In the genomic region with DNA sequence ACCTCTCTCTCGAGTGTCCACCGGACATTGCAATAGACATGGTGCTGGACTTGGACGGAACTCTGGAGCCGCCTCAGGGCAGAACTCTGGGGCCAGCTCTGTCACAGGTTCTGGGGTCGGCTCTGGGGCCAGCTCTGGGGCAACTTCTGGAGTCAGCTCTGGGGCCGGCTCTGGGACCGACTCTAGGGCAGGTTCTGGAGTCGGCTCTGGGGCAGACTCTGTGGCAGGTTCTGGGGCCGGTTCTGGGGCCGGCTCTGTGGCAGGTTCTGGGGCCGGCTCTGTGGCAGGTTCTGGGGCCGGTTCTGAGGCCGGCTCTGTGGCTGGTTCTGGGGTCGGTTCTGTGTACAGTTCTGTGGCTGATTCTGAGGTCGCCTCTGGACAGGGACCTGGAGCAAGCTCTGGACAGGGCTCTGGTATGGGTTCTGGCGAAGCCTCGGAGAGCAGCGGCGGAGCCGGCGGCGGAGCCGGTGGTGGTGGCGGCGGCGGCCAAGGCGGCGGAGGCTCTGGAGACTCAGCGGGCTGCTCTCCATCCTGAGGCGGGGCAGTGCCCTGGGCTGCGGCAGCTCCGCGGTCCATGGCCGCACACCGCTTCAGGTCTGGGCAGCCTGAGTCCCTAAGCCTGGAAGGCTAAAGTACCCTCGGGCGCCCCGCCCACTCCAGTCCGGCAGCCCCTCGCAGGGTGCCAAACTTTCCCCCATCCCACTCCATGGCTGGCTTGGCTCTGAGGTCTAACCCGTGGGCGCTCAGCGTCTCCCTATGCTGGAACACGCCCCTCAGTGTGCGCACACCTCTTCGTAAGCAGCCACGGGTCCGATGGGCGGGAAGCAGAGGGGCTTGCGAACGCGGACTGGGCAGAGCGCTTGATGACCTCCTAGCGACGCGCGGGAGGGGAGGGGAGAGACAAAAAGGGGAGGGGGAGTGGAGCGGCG, we compare ENCODE assay signal across 14 cellular contexts. TPM values are rescaled to one million over a fixed set of nuclear protein-coding genes. Genes with fewer than 3 reads are reported as not detected.
A peak's percentile ranks its signal among the peaks of the same experiment; 100 is the strongest.
DNase-seq lines count a peak whose midpoint lies in the region; ATAC-seq and TF ChIP-seq lines count a peak whose summit lies in the region.
"Had no signal": no experiment of that assay in that cellular context is flagged by ENCODE, and none has a peak within 500 bp of the region (broad histone marks: within the 10 kb centered on the region; RNA-seq: fewer than 3 reads in every experiment).

TSS of gene DGKK (minus strand) at position 723 of the 929 bp plus-strand sequence. CDS start at position 576, 147 bp downstream.

- POLR2A ChIA-PET in T-cell (lab: Charles Lee) = no interaction called here

- H3K9me3 Mint-ChIP-seq in activated T-cell treated with anti-CD3 and anti-CD28 coated beads, Interleukin-2, amount 50 U/mL, for 4 hours = no peaks in the 10 kb centered on the region
- no peaks in the 10 kb centered on the region for H3K9me3 Mint-ChIP-seq in T-cell
- H3K9me3 Mint-ChIP-seq: activated CD4-positive, alpha-beta memory T cell treated with anti-CD3 and anti-CD28 coated beads, Interleukin-2, amount 10 ng/mL, durations not matched to agents 7 days and 5 days had no signal

- TF ChIP-seq CTCF in smooth muscle cell (IDR thresholded peaks at IDR 0.05; ENCODE audit: borderline replicate concordance, insufficient read depth, poor library complexity, severe bottlenecking) (no peak), GM13976 (IDR thresholded peaks at IDR 0.05; ENCODE audit: borderline replicate concordance, control extremely low read depth, extremely low read depth, insufficient read depth, missing control alignments) (no peak)

- ATAC-seq in activated T-cell treated with anti-CD3 and anti-CD28 coated beads, Interleukin-2, amount 50 U/mL, for 4 hours = no peak
- ATAC-seq in T-cell (replicated peaks in 1 of 4) = no peak
- ATAC-seq: esophagus mucosa had no signal

- no peak within 1 kb of the TSS for H2AFZ ChIP-seq in smooth muscle cell (ENCODE audit: low read depth)

- in situ Hi-C loops in GM13976 (cut with MboI; ENCODE audit: low sequenced_read_pairs, unreplicated experiment) = no loop called here

- no peaks in the 10 kb centered on the region for H3K36me3 Mint-ChIP-seq in activated T-cell treated with anti-CD3 and anti-CD28 coated beads, Interleukin-2, amount 50 U/mL, for 4 hours (ENCODE audit: insufficient read depth)
- H3K36me3 Mint-ChIP-seq in T-cell = no peaks in the 10 kb centered on the region

- peaks cover 90% of the 10 kb centered on the region for H3K27me3 ChIP-seq in smooth muscle cell (ENCODE audit: low read depth)

- no peaks in the 10 kb centered on the region for H3K9me3 ChIP-seq in smooth muscle cell (replicated peaks; ENCODE audit: low read depth)

- peak within 1 kb of the TSS; percentile 31 for H3K4me3 ChIP-seq in smooth muscle cell
- H3K4me3 ChIP-seq: skin epidermis had no signal

- no peaks in the 10 kb centered on the region for H3K36me3 ChIP-seq in smooth muscle cell (ENCODE audit: low read depth)

- H3K4me2 ChIP-seq in smooth muscle cell = peak within 1 kb of the TSS; percentile 68

- 47% methylated on average over 45 of the region's 59 CpGs for WGBS in smooth muscle cell (ENCODE audit: low lambda C conversion rate)

- H3F3A ChIP-seq in smooth muscle cell (ENCODE audit: low read depth) = no peaks in the 10 kb centered on the region

- no peaks in the 10 kb centered on the region for H4K20me1 ChIP-seq in smooth muscle cell (ENCODE audit: low read depth)

- no peak for DNase-seq in activated T-cell treated with anti-CD3 and anti-CD28 coated beads, Interleukin-2, amount 50 U/mL, for 4 hours
- DNase-seq in activated T-cell treated with anti-CD3 and anti-CD28 coated beads for 4 hours = no peak
- no peak for DNase-seq in T-cell
- peak; percentile 92 for DNase-seq in islet precursor cell
- DNase-seq in smooth muscle cell (lab: John Stamatoyannopoulos, UW; ENCODE audit: unreplicated experiment) = no peak
- DNase-seq in NCI-H510A (lab: John Stamatoyannopoulos, UW) = no peak
- DNase-seq in NCI-H446 (lab: John Stamatoyannopoulos, UW) = no peak
- no peak for DNase-seq in GM13976 (ENCODE audit: low spot score)
- DNase-seq: activated CD4-positive, alpha-beta memory T cell treated with anti-CD3 and anti-CD28 coated beads, Interleukin-2, amount 10 ng/mL, durations not matched to agents 7 days and 5 days; NCI-H2107 had no signal

- H3K4me3 Mint-ChIP-seq in activated T-cell treated with anti-CD3 and anti-CD28 coated beads, Interleukin-2, amount 50 U/mL, for 4 hours = peak within 1 kb of the TSS; percentile 47
- H3K4me3 Mint-ChIP-seq in T-cell = peak within 1 kb of the TSS in 2 of 3 donors; percentile 10 to 13
- H3K4me3 Mint-ChIP-seq: activated CD4-positive, alpha-beta memory T cell treated with anti-CD3 and anti-CD28 coated beads, Interleukin-2, amount 10 ng/mL, durations not matched to agents 7 days and 5 days had no signal

- no peak within 1 kb of the TSS for H3K27ac ChIP-seq in smooth muscle cell (ENCODE audit: low read depth)
- H3K27ac ChIP-seq: skin epidermis had no signal

- peaks cover 4% of the 10 kb centered on the region for H3K4me1 Mint-ChIP-seq in activated T-cell treated with anti-CD3 and anti-CD28 coated beads, Interleukin-2, amount 50 U/mL, for 4 hours (ENCODE audit: low read depth)
- peaks cover 6 to 9% (median 8%) of the 10 kb centered on the region in 3 donors for H3K4me1 Mint-ChIP-seq in T-cell
- H3K4me1 Mint-ChIP-seq: activated CD4-positive, alpha-beta memory T cell treated with anti-CD3 and anti-CD28 coated beads, Interleukin-2, amount 10 ng/mL, durations not matched to agents 7 days and 5 days had no signal

- CTCF ChIA-PET in T-cell (lab: Charles Lee) = interaction anchor here in 1 of 2 donors (0.6 kb wide), 1 partner anchor 129 kb away, joined by 5 read pairs; no protein-coding TSS in a partner anchor

- no peaks in the 10 kb centered on the region for H3K4me1 ChIP-seq in smooth muscle cell (ENCODE audit: low read depth)

- no peaks in the 10 kb centered on the region for H3K79me2 ChIP-seq in smooth muscle cell (ENCODE audit: low read depth)

- peaks cover 44% of the 10 kb centered on the region for H3K27me3 Mint-ChIP-seq in activated T-cell treated with anti-CD3 and anti-CD28 coated beads, Interleukin-2, amount 50 U/mL, for 4 hours (ENCODE audit: low read depth)
- peaks cover 45 to 53% of the 10 kb centered on the region in 2 donors for H3K27me3 Mint-ChIP-seq in T-cell

- H3K9ac ChIP-seq in smooth muscle cell (ENCODE audit: low read depth) = no peak within 1 kb of the TSS

- no peak within 1 kb of the TSS for H3K27ac Mint-ChIP-seq in T-cell
- H3K27ac Mint-ChIP-seq: activated CD4-positive, alpha-beta memory T cell treated with anti-CD3 and anti-CD28 coated beads, Interleukin-2, amount 10 ng/mL, durations not matched to agents 7 days and 5 days had no signal

RNA-seq across cellular contexts. Expression of gene DGKK, which starts in this region (rescaled TPM):
- total RNA-seq in activated T-cell treated with anti-CD3 and anti-CD28 coated beads, Interleukin-2, amount 50 U/mL, for 4 hours = under 1 TPM in 1 of 3 donors, not detected in 2; 0.05 TPM
- total RNA-seq in T-cell (under 1 TPM in 2 of 5 donors, not detected in 3; 0.09 to 0.26 TPM), smooth muscle cell (not detected in 2 replicates)
- polyA plus RNA-seq in smooth muscle cell = not detected in 2 replicates
- total RNA-seq: activated CD4-positive, alpha-beta memory T cell treated with anti-CD3 and anti-CD28 coated beads, Interleukin-2, amount 10 ng/mL, durations not matched to agents 7 days and 5 days; esophagus mucosa; lower leg skin had no signal
- polyA plus RNA-seq: AG04450 had no signal
